Comparison of ENCODE assay signal across 11 cellular contexts in the genomic region with DNA sequence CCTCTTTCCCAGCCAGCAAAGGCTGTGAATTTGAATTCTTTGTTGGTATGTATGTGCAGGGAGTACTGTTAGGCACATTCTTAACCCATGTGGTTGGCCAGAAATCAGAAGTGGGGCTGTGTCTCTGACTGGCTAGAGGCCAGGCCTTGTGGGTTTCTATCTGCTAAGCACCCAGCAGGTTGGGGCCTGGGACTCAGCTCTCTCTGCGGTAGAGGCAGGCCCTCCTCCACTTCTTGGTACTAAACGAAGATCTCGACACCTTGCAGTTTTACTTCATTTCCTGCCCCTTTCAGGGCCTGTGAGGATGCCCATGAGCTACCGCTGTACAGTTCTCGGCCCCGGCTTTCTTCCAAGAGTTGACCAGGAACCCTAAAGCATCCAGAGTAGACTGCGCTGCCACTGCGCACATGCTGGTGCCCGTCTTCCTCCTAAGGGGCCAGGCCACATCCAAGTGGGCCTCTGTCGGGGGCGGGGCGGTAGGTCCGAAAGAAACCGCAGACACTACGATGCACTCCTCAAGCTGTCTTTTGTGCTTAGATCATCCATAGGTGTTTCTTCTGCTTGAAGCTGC. TPM values are rescaled to one million over a fixed set of nuclear protein-coding genes. Genes with fewer than 3 reads are reported as not detected.
DNase-seq lines count a peak whose midpoint lies in the region; ATAC-seq and TF ChIP-seq lines count a peak whose summit lies in the region.
"Had no signal": no experiment of that assay in that cellular context is flagged by ENCODE, and none has a peak within 500 bp of the region (broad histone marks: within the 10 kb centered on the region; RNA-seq: fewer than 3 reads in every experiment).

No MANE protein-coding gene starts in this region.

- H3K9ac ChIP-seq in adipocyte (ENCODE audit: low read length): no peak overlapping the region
- H3K9ac ChIP-seq in Karpas-422 (ENCODE audit: low read length): no peak overlapping the region

- H3K27me3 ChIP-seq in right atrium auricular region (no peaks in the 10 kb centered on the region), adipocyte (replicated peaks; ENCODE audit: control insufficient read depth, insufficient read depth, low read length) (no peaks in the 10 kb centered on the region), Karpas-422 (ENCODE audit: low read length) (no peaks in the 10 kb centered on the region)

- intact Hi-C loops in cardiac septum (cut with DNase I): no loop called here

- no peak for TF ChIP-seq CTCF in right atrium auricular region (IDR thresholded peaks at IDR 0.05)

- H3K36me3 ChIP-seq in right atrium auricular region (peaks cover 45% of the 10 kb centered on the region), adipocyte (ENCODE audit: control insufficient read depth, insufficient read depth, low read length, severe bottlenecking) (peaks cover 21% of the 10 kb centered on the region), Karpas-422 (ENCODE audit: insufficient read depth, low read length) (no peaks in the 10 kb centered on the region)

- H3K27ac ChIP-seq in right atrium auricular region (peak overlapping the region; percentile 7 to 37), Karpas-422 (ENCODE audit: low read length) (no peak overlapping the region)
- H3K27ac ChIP-seq: C4-2B had no signal

- H4K20me1 ChIP-seq in Karpas-422 (ENCODE audit: insufficient read depth, low read depth, low read length): no peaks in the 10 kb centered on the region

- H3K4me1 ChIP-seq in right atrium auricular region: peaks cover 0 to 44% of the 10 kb centered on the region in 2 donors
- H3K4me1 ChIP-seq in adipocyte (ENCODE audit: control insufficient read depth, insufficient read depth, low read length): peaks cover 53% of the 10 kb centered on the region
- no peaks in the 10 kb centered on the region for H3K4me1 ChIP-seq in Karpas-422 (ENCODE audit: low read length)

- H3K9me2 ChIP-seq in Karpas-422 (replicated peaks; ENCODE audit: insufficient read depth, low read length): no peaks in the 10 kb centered on the region

- H3K79me2 ChIP-seq in Karpas-422 (ENCODE audit: low read length): no peaks in the 10 kb centered on the region

- no peak overlapping the region for H3K4me2 ChIP-seq in Karpas-422 (ENCODE audit: low read depth, low read length, poor library complexity, severe bottlenecking)

- H2AFZ ChIP-seq in Karpas-422 (ENCODE audit: low read length): no peak overlapping the region

- H3K9me3 ChIP-seq in right atrium auricular region (no peaks in the 10 kb centered on the region), adipocyte (ENCODE audit: control insufficient read depth, low read length) (no peaks in the 10 kb centered on the region), Karpas-422 (ENCODE audit: low read length) (no peaks in the 10 kb centered on the region)

- H3K4me3 ChIP-seq in right atrium auricular region (no peak overlapping the region), adipocyte (ENCODE audit: low read length) (no peak overlapping the region), Karpas-422 (ENCODE audit: low read length) (no peak overlapping the region)

- DNase-seq in right atrium auricular region (ENCODE audit: low spot score): no peak
- no peak for DNase-seq in cardiac septum (ENCODE audit: low spot score)
- peak; percentile 70 for DNase-seq in adipocyte (ENCODE audit: low read depth)
- peak; percentile 6 for DNase-seq in iPS-NIHi7 (ENCODE audit: extremely low spot score)
- DNase-seq in Karpas-422: no peak
- DNase-seq in NCI-H2081 (lab: John Stamatoyannopoulos, UW): no peak
- no peak for DNase-seq in activated effector memory CD4-positive, alpha-beta T cell treated with Interleukin-2 at 50 U/mL for 16 hours
- DNase-seq: NCI-H1105 treated with DMSO at 0.1 percent for 48 hours, small intestine had no signal

- no peak for ATAC-seq in GM21528 (IDR thresholded peaks at IDR 0.05; ENCODE audit: low FRiP score, unreplicated experiment)

RNA-seq across cellular contexts. Expression of gene TCP11, which starts 51.1 kb away (rescaled TPM):
- total RNA-seq in right atrium auricular region: not detected
- not detected for total RNA-seq in cardiac septum
- 0.11 TPM in 1 of 2 replicates, not detected in the other for total RNA-seq in Karpas-422 (2014; rRNA removed; shearing (Covaris generic); ENCODE audit: low replicate concordance)

Comparison
In these comparisons a context has a peak if more than half of its experiments do, and no peak if none do; other contexts are left out.
1. DNase-seq: peak in adipocyte (single experiment) and iPS-NIHi7 (single experiment); none in right atrium auricular region (single experiment), cardiac septum (single experiment), Karpas-422 (single experiment), NCI-H2081 (0 of 2) and activated effector memory CD4-positive, alpha-beta T cell treated with Interleukin-2 at 50 U/mL for 16 hours (single experiment).